In genomic region chr12:102062419-102062806, GRCh38 we compare ENCODE assay signal across 8 cellular contexts. TPM values are rescaled to one million over a fixed set of nuclear protein-coding genes. Genes with fewer than 3 reads are reported as not detected.
A peak's percentile ranks its signal among the peaks of the same experiment; 100 is the strongest.
DNase-seq lines count a peak whose midpoint lies in the region; ATAC-seq and TF ChIP-seq lines count a peak whose summit lies in the region.

No MANE protein-coding gene starts in this region.

- ATAC-seq in GM19397 (IDR thresholded peaks at IDR 0.05; ENCODE audit: unreplicated experiment): no peak
- ATAC-seq in GM21526 (IDR thresholded peaks at IDR 0.05; ENCODE audit: low FRiP score, unreplicated experiment): no peak

- H3K4me1 ChIP-seq in BE2C: peaks cover 7% of the 10 kb centered on the region
- H3K4me1 ChIP-seq in breast epithelium: no peaks in the 10 kb centered on the region

- peaks cover 17% of the 10 kb centered on the region for H3K4me1 Mint-ChIP-seq in nephron progenitor cell

- no peak overlapping the region for H3K27ac Mint-ChIP-seq in nephron progenitor cell

- peaks cover 15% of the 10 kb centered on the region for H3K9me3 Mint-ChIP-seq in nephron progenitor cell

- intact Hi-C loops in breast epithelium (cut with DNase I; ENCODE audit: low total_unique reads): no loop called here

- no peak for TF ChIP-seq POLR2A in breast epithelium (IDR thresholded peaks at IDR 0.05)

- no peaks in the 10 kb centered on the region for H3K27me3 Mint-ChIP-seq in nephron progenitor cell (ENCODE audit: low read depth, poor library complexity)

- peaks cover 16% of the 10 kb centered on the region for H3K36me3 Mint-ChIP-seq in nephron progenitor cell (ENCODE audit: low read depth)

- no peaks in the 10 kb centered on the region for H3K27me3 ChIP-seq in BE2C
- no peaks in the 10 kb centered on the region for H3K27me3 ChIP-seq in breast epithelium

- peak overlapping the region; percentile 91 for H3K4me3 Mint-ChIP-seq in nephron progenitor cell

- no peak for DNase-seq in BE2C
- no peak for DNase-seq in Jurkat, Clone E6-1 (ENCODE audit: low read depth, low spot score)
- DNase-seq in breast epithelium (ENCODE audit: low spot score in 2 of 2): no peak
- no peak for DNase-seq in nephron progenitor cell
- no peak for DNase-seq in NCI-H1417 (lab: John Stamatoyannopoulos, UW)
- DNase-seq in NCI-H82 treated with DMSO at 0.1 percent for 48 hours (lab: John Stamatoyannopoulos, UW; ENCODE audit: unreplicated experiment): no peak

- H3K36me3 ChIP-seq in BE2C: no peaks in the 10 kb centered on the region
- no peaks in the 10 kb centered on the region for H3K36me3 ChIP-seq in breast epithelium

- peak overlapping the region in 1 of 2 donors; percentile 96 for H3K27ac ChIP-seq in breast epithelium

- peak overlapping the region; percentile 94 for H3K4me3 ChIP-seq in BE2C (ENCODE audit: low read depth, low read length)
- peak overlapping the region; percentile 85 for H3K4me3 ChIP-seq in Jurkat, Clone E6-1 (ENCODE audit: low read length)
- peak overlapping the region in 2 of 3 donors; percentile 86 to 94 for H3K4me3 ChIP-seq in breast epithelium

- TF ChIP-seq CTCF in BE2C (IDR thresholded peaks at IDR 0.05; ENCODE audit: low read depth, low read length): no peak
- TF ChIP-seq CTCF in breast epithelium (IDR thresholded peaks at IDR 0.05): no peak
- no peak for TF ChIP-seq CTCF in nephron progenitor cell (IDR thresholded peaks at IDR 0.05)

- no peaks in the 10 kb centered on the region for H3K9me3 ChIP-seq in BE2C
- no peaks in the 10 kb centered on the region for H3K9me3 ChIP-seq in breast epithelium

RNA-seq across cellular contexts. Expression of gene WASHC3, which starts 0.6 kb away (rescaled TPM):
- 16.6 TPM for polyA plus RNA-seq in BE2C (2012; ENCODE audit: insufficient read depth, insufficient read length, low read depth)
- 64.1 TPM for polyA plus RNA-seq in Jurkat, Clone E6-1 (2012; ENCODE audit: insufficient read depth, insufficient read length)
- 10 to 100 TPM; 68.1 to 99.9 (median 74.1) TPM for total RNA-seq in breast epithelium

RNA-seq across cellular contexts. Expression of gene NUP37, which starts 57.5 kb away (rescaled TPM):
- polyA plus RNA-seq in BE2C (2012; ENCODE audit: insufficient read depth, insufficient read length, low read depth): 23.7 TPM
- polyA plus RNA-seq in Jurkat, Clone E6-1 (2012; ENCODE audit: insufficient read depth, insufficient read length): 127 TPM
- 10 to 100 TPM; 16.7 to 17.9 (median 17.9) TPM for total RNA-seq in breast epithelium

RNA-seq across cellular contexts. Expression of gene PARPBP, which starts 57.6 kb away (rescaled TPM):
- polyA plus RNA-seq in BE2C (2012; ENCODE audit: insufficient read depth, insufficient read length, low read depth): 5.4 TPM
- polyA plus RNA-seq in Jurkat, Clone E6-1 (2012; ENCODE audit: insufficient read depth, insufficient read length): 29.2 TPM
- 1 to 10 TPM; 1.1 to 3.9 (median 2.3) TPM for total RNA-seq in breast epithelium
